ENCODE assay signal across 1 cellular context in the genomic region with DNA sequence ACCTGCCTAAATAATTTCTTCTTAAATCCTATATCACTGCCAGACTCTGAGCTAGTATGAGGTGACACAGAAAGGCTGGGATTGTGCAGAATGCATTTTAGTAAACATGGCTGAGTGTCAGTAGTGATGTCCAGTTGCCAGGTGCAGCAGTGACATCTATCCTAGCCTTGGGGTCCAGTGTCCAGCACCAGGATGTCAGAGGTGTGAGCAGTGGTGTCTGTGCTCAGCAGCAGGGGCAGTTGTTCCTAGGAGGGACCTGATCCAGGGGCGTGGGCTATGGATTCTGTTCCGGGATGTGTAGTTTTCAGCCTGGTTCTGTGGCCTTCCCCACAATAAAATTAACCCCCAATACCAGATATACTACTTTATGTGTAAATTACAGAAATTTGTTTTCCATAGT.
TF ChIP-seq lines count a peak whose summit lies in the region.

No MANE protein-coding gene starts in this region.

TF ChIP-seq in GM12878, 131 proteins besides CTCF, POLR2A, EP300 and RAD21:
- TF ChIP-seq ZSCAN29 (IDR thresholded peaks at IDR 0.05) (no peak), CEBPB (IDR thresholded peaks at IDR 0.05; ENCODE audit: borderline replicate concordance in 1 of 2, low read depth in 2 of 2, low read length in 2 of 2) (no peak), EGR1 (IDR thresholded peaks at IDR 0.05; ENCODE audit: borderline replicate concordance in 1 of 2, low read depth in 2 of 2, low read length in 2 of 2) (no peak), POLR2AphosphoS5 (IDR thresholded peaks at IDR 0.05; ENCODE audit: low read length) (peak; percentile 17; the same call in 1 of the 2 replicates)
